ENCODE assay signal across 28 cellular contexts in genomic region chr19:33616857-33617256, GRCh38. TPM values are rescaled to one million over a fixed set of nuclear protein-coding genes. Genes with fewer than 3 reads are reported as not detected.
"Had no signal": no experiment of that assay in that cellular context is flagged by ENCODE, and none has a peak within 500 bp of the region (broad histone marks: within the 10 kb centered on the region; RNA-seq: fewer than 3 reads in every experiment).

No MANE protein-coding gene starts in this region.

- H3K4me3 Mint-ChIP-seq: stimulated activated effector memory CD8-positive, alpha-beta T cell treated with anti-CD3 and anti-CD28 coated beads, Interleukin-12 subunit alpha, Interleukin-12 subunit beta, amount 100 ng/mL, for 72 hours; stimulated activated memory B cell treated with anti-CD40 and anti-IgM and Interleukin-4, amounts not matched to agents 10 μg/mL and 1 μg/mL and 100 μg/mL, for 72 hours; stimulated activated naive B cell treated with anti-CD40 and anti-IgM and Interleukin-4, amounts not matched to agents 10 μg/mL and 1 μg/mL and 100 μg/mL, for 72 hours; stimulated activated naive CD8-positive, alpha-beta T cell treated with anti-CD3 and anti-CD28 coated beads, Interleukin-15, amount 100 ng/mL, for 72 hours; stimulated activated naive CD8-positive, alpha-beta T cell treated with anti-CD3 and anti-CD28 coated beads, Interleukin-15, Interleukin-2, amounts not matched to agents 100 ng/mL and 50 ng/mL, for 24 hours; type B pancreatic cell had no signal

- H3K4me3 ChIP-seq: stomach, suprapubic skin, testis, thoracic aorta, thyroid gland, tibial artery, tibial nerve, transverse colon, upper lobe of left lung, upper lobe of right lung, uterus, vagina had no signal

- H3K9me3 Mint-ChIP-seq: stimulated activated effector memory CD8-positive, alpha-beta T cell treated with anti-CD3 and anti-CD28 coated beads, Interleukin-12 subunit alpha, Interleukin-12 subunit beta, amount 100 ng/mL, for 72 hours; stimulated activated memory B cell treated with anti-CD40 and anti-IgM and Interleukin-4, amounts not matched to agents 10 μg/mL and 1 μg/mL and 100 μg/mL, for 72 hours; stimulated activated naive B cell treated with anti-CD40 and anti-IgM and Interleukin-4, amounts not matched to agents 10 μg/mL and 1 μg/mL and 100 μg/mL, for 72 hours; stimulated activated naive CD8-positive, alpha-beta T cell treated with anti-CD3 and anti-CD28 coated beads, Interleukin-15, amount 100 ng/mL, for 72 hours; stimulated activated naive CD8-positive, alpha-beta T cell treated with anti-CD3 and anti-CD28 coated beads, Interleukin-15, Interleukin-2, amounts not matched to agents 100 ng/mL and 50 ng/mL, for 24 hours; type B pancreatic cell had no signal

- H3K4me1 Mint-ChIP-seq: stimulated activated effector memory CD8-positive, alpha-beta T cell treated with anti-CD3 and anti-CD28 coated beads, Interleukin-12 subunit alpha, Interleukin-12 subunit beta, amount 100 ng/mL, for 72 hours; stimulated activated memory B cell treated with anti-CD40 and anti-IgM and Interleukin-4, amounts not matched to agents 10 μg/mL and 1 μg/mL and 100 μg/mL, for 72 hours; stimulated activated naive B cell treated with anti-CD40 and anti-IgM and Interleukin-4, amounts not matched to agents 10 μg/mL and 1 μg/mL and 100 μg/mL, for 72 hours; stimulated activated naive CD8-positive, alpha-beta T cell treated with anti-CD3 and anti-CD28 coated beads, Interleukin-15, amount 100 ng/mL, for 72 hours had no signal

- H3K27me3 ChIP-seq: testis, thyroid gland, uterus, vagina had no signal

- H3K27ac Mint-ChIP-seq: stimulated activated effector memory CD8-positive, alpha-beta T cell treated with anti-CD3 and anti-CD28 coated beads, Interleukin-12 subunit alpha, Interleukin-12 subunit beta, amount 100 ng/mL, for 72 hours; stimulated activated memory B cell treated with anti-CD40 and anti-IgM and Interleukin-4, amounts not matched to agents 10 μg/mL and 1 μg/mL and 100 μg/mL, for 72 hours; stimulated activated naive B cell treated with anti-CD40 and anti-IgM and Interleukin-4, amounts not matched to agents 10 μg/mL and 1 μg/mL and 100 μg/mL, for 72 hours; stimulated activated naive CD8-positive, alpha-beta T cell treated with anti-CD3 and anti-CD28 coated beads, Interleukin-15, amount 100 ng/mL, for 72 hours; stimulated activated naive CD8-positive, alpha-beta T cell treated with anti-CD3 and anti-CD28 coated beads, Interleukin-15, Interleukin-2, amounts not matched to agents 100 ng/mL and 50 ng/mL, for 24 hours; type B pancreatic cell had no signal

- H3K36me3 ChIP-seq: stomach, suprapubic skin, thoracic aorta, thyroid gland, tibial artery, tibial nerve, transverse colon, upper lobe of left lung, upper lobe of right lung, uterus, vagina had no signal

- DNase-seq: stimulated activated CD4-positive, alpha-beta T cell treated with anti-CD3 and anti-CD28 coated beads, Interleukin-2, amount 100 ng/mL, for 48 hours; stimulated activated CD4-positive, alpha-beta T cell treated with anti-CD3 and anti-CD28 coated beads, Interleukin-4, amount 100 ng/mL, for 1 hour; stimulated activated CD4-positive, alpha-beta T cell treated with anti-CD3 and anti-CD28 coated beads, Interleukin-4, amount 100 ng/mL, for 24 hours; stimulated activated CD4-positive, alpha-beta T cell treated with anti-CD3 and anti-CD28 coated beads, Interleukin-4, amount 100 ng/mL, for 4 hours; stimulated activated CD8-positive, alpha-beta memory T cell treated with anti-CD3 and anti-CD28 coated beads, Interleukin-4, amount 100 ng/mL, for 48 hours; stimulated activated naive B cell treated with anti-CD40 and anti-IgM and Interleukin-4, amounts not matched to agents 10 μg/mL and 1 μg/mL and 100 μg/mL, for 72 hours; stimulated activated naive CD4-positive, alpha-beta T cell; stimulated activated naive CD4-positive, alpha-beta T cell treated with Interleukin-2 at 50 U/mL for 16 hours; stimulated activated naive CD8-positive, alpha-beta T cell treated with anti-CD3 and anti-CD28 coated beads, Interleukin-15, amount 100 ng/mL, for 72 hours; stimulated activated naive CD8-positive, alpha-beta T cell treated with anti-CD3 and anti-CD28 coated beads, Interleukin-15, Interleukin-2, amounts not matched to agents 100 U/mL and 50 U/mL, for 24 hours; stomach; substantia nigra; testis; thyroid gland; tibial artery; transverse colon; trophoblast cell; upper lobe of left lung; uterus had no signal

- H3K27ac ChIP-seq: stomach, suprapubic skin, testis, thoracic aorta, thyroid gland, tibial artery, tibial nerve, transverse colon, upper lobe of left lung, upper lobe of right lung, uterus, vagina had no signal

- H3K9me3 ChIP-seq: stomach, suprapubic skin, testis, thoracic aorta, thyroid gland, tibial artery, tibial nerve, transverse colon, upper lobe of left lung, upper lobe of right lung, uterus, vagina had no signal

- H3K4me1 ChIP-seq: testis, uterus, vagina had no signal

- ATAC-seq: stimulated activated effector memory CD8-positive, alpha-beta T cell treated with anti-CD3 and anti-CD28 coated beads, Interleukin-12 subunit alpha, Interleukin-12 subunit beta, amount 100 ng/mL, for 72 hours; stimulated activated memory B cell treated with anti-CD40 and anti-IgM and Interleukin-4, amounts not matched to agents 10 μg/mL and 1 μg/mL and 100 μg/mL, for 72 hours; stimulated activated naive B cell treated with anti-CD40 and anti-IgM and Interleukin-4, amounts not matched to agents 10 μg/mL and 1 μg/mL and 100 μg/mL, for 72 hours; stimulated activated naive CD8-positive, alpha-beta T cell treated with anti-CD3 and anti-CD28 coated beads, Interleukin-15, amount 100 ng/mL, for 72 hours; stimulated activated naive CD8-positive, alpha-beta T cell treated with anti-CD3 and anti-CD28 coated beads, Interleukin-15, Interleukin-2, amounts not matched to agents 100 U/mL and 50 U/mL, for 24 hours; upper lobe of right lung had no signal

- H3K36me3 Mint-ChIP-seq: stimulated activated effector memory CD8-positive, alpha-beta T cell treated with anti-CD3 and anti-CD28 coated beads, Interleukin-12 subunit alpha, Interleukin-12 subunit beta, amount 100 ng/mL, for 72 hours; stimulated activated memory B cell treated with anti-CD40 and anti-IgM and Interleukin-4, amounts not matched to agents 10 μg/mL and 1 μg/mL and 100 μg/mL, for 72 hours; stimulated activated naive B cell treated with anti-CD40 and anti-IgM and Interleukin-4, amounts not matched to agents 10 μg/mL and 1 μg/mL and 100 μg/mL, for 72 hours; type B pancreatic cell had no signal

RNA-seq across cellular contexts. Expression of gene CHST8, which starts 4.9 kb away (rescaled TPM):
- total RNA-seq: transverse colon had no signal
